ENCODE assay signal across 17 cellular contexts in the genomic region with DNA sequence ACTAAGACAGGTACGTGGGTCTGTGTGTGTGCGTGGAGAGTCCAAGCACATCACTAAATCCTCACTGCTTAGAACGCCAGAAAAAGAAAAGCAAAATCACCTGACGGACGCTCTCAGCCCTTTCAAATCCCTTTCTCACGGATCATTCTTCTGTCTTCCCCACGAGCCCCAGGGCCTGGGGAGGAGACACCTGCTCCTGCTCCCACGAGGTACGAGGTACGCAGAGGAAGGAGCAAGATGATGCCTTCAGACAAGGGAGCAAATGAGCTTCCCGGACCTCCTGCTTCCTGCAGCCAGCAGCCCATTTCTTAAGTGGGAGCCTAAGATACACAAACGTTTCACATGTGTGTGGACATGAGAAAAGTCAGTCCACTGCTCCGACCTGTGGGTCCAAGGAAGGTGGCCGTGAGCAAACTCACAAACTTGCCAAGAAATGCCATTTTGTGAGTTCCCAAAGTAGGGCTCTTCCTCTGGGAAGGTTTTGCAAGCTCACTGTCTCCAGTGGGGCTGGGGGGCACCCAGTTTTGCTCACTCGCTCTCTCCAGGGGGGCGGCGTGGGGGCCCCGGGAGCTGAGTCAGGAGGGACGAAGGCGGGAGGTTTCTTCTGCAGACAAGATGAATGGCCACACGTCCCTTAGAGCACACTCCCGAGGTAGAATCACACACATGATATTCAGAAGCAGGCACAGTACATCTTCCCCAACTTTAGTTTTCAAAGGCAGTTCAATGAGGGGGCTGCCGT.
DNase-seq lines count a peak whose midpoint lies in the region; ATAC-seq and TF ChIP-seq lines count a peak whose summit lies in the region.
"Had no signal": no experiment of that assay in that cellular context is flagged by ENCODE, and none has a peak within 500 bp of the region (broad histone marks: within the 10 kb centered on the region; RNA-seq: fewer than 3 reads in every experiment).

No MANE protein-coding gene starts in this region.

- H3K4me3 ChIP-seq in AG09309 (ENCODE audit: control insufficient read depth, low read depth, low read length) (peak overlapping the region; percentile 5), WERI-Rb-1 (ENCODE audit: low read depth, low read length) (no peak overlapping the region), sigmoid colon (peak overlapping the region in 3 of 4 donors; percentile 7 to 33 (median 32))

- TF ChIP-seq POLR2A in sigmoid colon (IDR thresholded peaks at IDR 0.05) = no peak

- H3K36me3 Mint-ChIP-seq in glutamatergic neuron (ENCODE audit: unreplicated experiment) = no peaks in the 10 kb centered on the region

- intact Hi-C loops in sigmoid colon (cut with DNase I) = no loop called here

- peak overlapping the region; percentile 83 for H3K27ac Mint-ChIP-seq in glutamatergic neuron (ENCODE audit: unreplicated experiment)
- H3K27ac Mint-ChIP-seq: B cell; stimulated activated naive CD8-positive, alpha-beta T cell treated with anti-CD3 and anti-CD28 coated beads, Interleukin-15, Interleukin-2, amounts not matched to agents 100 ng/mL and 50 ng/mL, for 24 hours had no signal

- whole genome bisulfite sequencing in sigmoid colon, 2 donors = 77 to 78% methylated on average over 23 of the region's 23 CpGs

- ATAC-seq in HG02973 (IDR thresholded peaks at IDR 0.05; ENCODE audit: unreplicated experiment) (no peak), HG03039 (IDR thresholded peaks at IDR 0.05; ENCODE audit: unreplicated experiment) (no peak)

- H3K36me3 ChIP-seq in WERI-Rb-1 = peaks cover 4% of the 10 kb centered on the region; the same call in 1 of the 2 replicates
- no peaks in the 10 kb centered on the region for H3K36me3 ChIP-seq in sigmoid colon

- TF ChIP-seq CTCF in AG09309 (IDR thresholded peaks at IDR 0.05; ENCODE audit: control insufficient read depth, insufficient read depth, low read depth, low read length, missing control alignments) (no peak), WERI-Rb-1 (IDR thresholded peaks at IDR 0.05; ENCODE audit: low read depth, low read length) (no peak), glutamatergic neuron (IDR thresholded peaks at IDR 0.05; ENCODE audit: partially characterized antibody, unreplicated experiment) (no peak), sigmoid colon (IDR thresholded peaks at IDR 0.05) (no peak)

- H3K4me1 ChIP-seq in sigmoid colon = peaks cover 0 to 72% (median 60%) of the 10 kb centered on the region in 4 donors

- H3K27me3 Mint-ChIP-seq in glutamatergic neuron (ENCODE audit: unreplicated experiment) = peaks cover 4% of the 10 kb centered on the region

- H3K9me3 Mint-ChIP-seq in glutamatergic neuron (ENCODE audit: unreplicated experiment) = peaks cover 17% of the 10 kb centered on the region
- H3K9me3 Mint-ChIP-seq: stimulated activated naive CD8-positive, alpha-beta T cell treated with anti-CD3 and anti-CD28 coated beads, Interleukin-15, Interleukin-2, amounts not matched to agents 100 ng/mL and 50 ng/mL, for 24 hours had no signal

- peaks cover 58% of the 10 kb centered on the region for H3K4me1 Mint-ChIP-seq in glutamatergic neuron (ENCODE audit: low read depth, unreplicated experiment)

- peak overlapping the region; percentile 44 for H3K4me3 Mint-ChIP-seq in glutamatergic neuron (ENCODE audit: unreplicated experiment)
- H3K4me3 Mint-ChIP-seq: B cell; stimulated activated naive CD8-positive, alpha-beta T cell treated with anti-CD3 and anti-CD28 coated beads, Interleukin-15, Interleukin-2, amounts not matched to agents 100 ng/mL and 50 ng/mL, for 24 hours had no signal

- no peaks in the 10 kb centered on the region for H3K27me3 ChIP-seq in WERI-Rb-1 (ENCODE audit: insufficient read depth, low read depth, severe bottlenecking)
- no peaks in the 10 kb centered on the region for H3K27me3 ChIP-seq in sigmoid colon

- DNase-seq in AG09309 (ENCODE audit: low read depth) = no peak
- DNase-seq in WERI-Rb-1 = no peak
- DNase-seq in glutamatergic neuron = no peak
- DNase-seq in sigmoid colon = no peak
- DNase-seq in DMS 273 treated with DMSO at 0.1 percent for 48 hours (lab: John Stamatoyannopoulos, UW) = no peak
- DNase-seq in NCI-H524 treated with DMSO at 0.1 percent for 48 hours (lab: John Stamatoyannopoulos, UW) = no peak
- DNase-seq: activated effector memory CD4-positive, alpha-beta T cell treated with Interleukin-2 at 50 U/mL for 16 hours; anterior cingulate cortex; DMS53; islet precursor cell; KBM-7; NCI-H1105 treated with DMSO at 0.1 percent for 48 hours; small intestine had no signal

- H3K27ac ChIP-seq in WERI-Rb-1 (peak overlapping the region; percentile 64), sigmoid colon (peak overlapping the region; percentile 62 to 89 (median 84))

- no peak for TF ChIP-seq EP300 in sigmoid colon (IDR thresholded peaks at IDR 0.05)

- H3K9me3 ChIP-seq in WERI-Rb-1 (ENCODE audit: severe bottlenecking) (no peaks in the 10 kb centered on the region), sigmoid colon (no peaks in the 10 kb centered on the region)
